Comparison of ENCODE assay signal across 25 cellular contexts in genomic region chr12:61095131-61095530, GRCh38.
DNase-seq lines count a peak whose midpoint lies in the region; FAIRE-seq and TF ChIP-seq lines count a peak whose summit lies in the region.
"Had no signal": no experiment of that assay in that cellular context is flagged by ENCODE, and none has a peak within 500 bp of the region (broad histone marks: within the 10 kb centered on the region; RNA-seq: fewer than 3 reads in every experiment).

No MANE protein-coding gene starts in this region.

- no peaks in the 10 kb centered on the region for H3K36me3 ChIP-seq in adipocyte (ENCODE audit: control insufficient read depth, insufficient read depth, low read length, severe bottlenecking)
- H3K36me3 ChIP-seq in H1 (ENCODE audit: control insufficient read depth in 2 of 4, insufficient read depth in 4 of 4, low read length in 3 of 4): no peaks in the 10 kb centered on the region
- H3K36me3 ChIP-seq: BE2C had no signal

- POLR2A ChIA-PET in H1 (lab: Charles Lee; ENCODE audit: partially characterized antibody): no interaction called here

- no peak for TF ChIP-seq RAD21 in H1 (IDR thresholded peaks at IDR 0.05 in 1 of 2, conservative IDR thresholded peaks at IDR 0.05 in 1 of 2; ENCODE audit: low read depth in 2 of 2, low read length in 2 of 2)

- H3K4me2 ChIP-seq in H1 (ENCODE audit: insufficient read depth in 1 of 2, low read depth in 2 of 2, low read length in 2 of 2): no peak overlapping the region
- H3K4me2 ChIP-seq: GM23338, PC-9 had no signal

- no peak overlapping the region for H4K5ac ChIP-seq in H1 (ENCODE audit: insufficient read length, low read depth, low read length)

- CTCF ChIA-PET in H1 (lab: Charles Lee; ENCODE audit: partially characterized antibody): no interaction called here

- no peak overlapping the region for H2BK120ac ChIP-seq in H1 (replicated peaks; ENCODE audit: low read depth, low read length)

- no peak overlapping the region for H3K9ac ChIP-seq in adipocyte (ENCODE audit: low read length)
- H3K9ac ChIP-seq in H1 (replicated peaks in 1 of 4; ENCODE audit: extremely low read depth in 1 of 4, low read depth in 3 of 4, low read length in 3 of 4): no peak overlapping the region

- DNase-seq in HTR-8/SVneo (ENCODE audit: insufficient read length, low spot score) (peak; percentile 18), adipocyte (ENCODE audit: low read depth) (peak; percentile 23), H1 (ENCODE audit: low read depth in 1 of 2, low spot score in 2 of 2) (no peak), SIG-M5 treated with dmso at 0.1 percent for 504 hours (lab: John Stamatoyannopoulos, UW; ENCODE audit: unreplicated experiment) (no peak), ureter (ENCODE audit: low spot score) (no peak)
- no peak for DNase-seq in activated CD4-positive, alpha-beta T cell treated with anti-CD3 and anti-CD28 coated beads, Interleukin-2, amount 50 U/mL, for 4 hours
- no peak for DNase-seq in stimulated activated CD4-positive, alpha-beta T cell treated with anti-CD3 and anti-CD28 coated beads, Interleukin-1b, Interleukin-23, amount 100 ng/mL, for 48 hours
- DNase-seq: BE2C; CD8-positive, alpha-beta memory T cell; DMS79 treated with DMSO at 0.1 percent for 48 hours; GF-D8; NCI-H1092 treated with DMSO at 0.1 percent for 48 hours; NCI-H1436; NCI-H187; NCI-H2081 treated with DMSO at 0.1 percent for 48 hours; NCI-H2171; NCI-H524 treated with DMSO at 0.1 percent for 48 hours; NCI-H82; NK-92 treated with Interleukin-12 subunit alpha and Interleukin-12 subunit beta, amount 100 ng/mL, for 24 hours; PC-9; Right ventricle myocardium superior; RPMI8226; T-helper 1 cell had no signal

- H3K4me3 ChIP-seq in adipocyte (ENCODE audit: low read length): no peak overlapping the region
- no peak overlapping the region for H3K4me3 ChIP-seq in H1 (ENCODE audit: extremely low read depth in 1 of 4, insufficient read depth in 2 of 4, low read depth in 3 of 4, low read length in 4 of 4)
- H3K4me3 ChIP-seq: GM23338, PC-9 had no signal

- H4K8ac ChIP-seq in H1 (ENCODE audit: extremely low read depth, insufficient read depth, low read length): no peak overlapping the region

- H3K4ac ChIP-seq in H1 (replicated peaks; ENCODE audit: insufficient read length, low read depth, low read length): no peak overlapping the region

- no peaks in the 10 kb centered on the region for H3K79me2 ChIP-seq in H1 (ENCODE audit: control insufficient read depth in 1 of 2, insufficient read depth in 2 of 2, low read length in 2 of 2)

- no peak for FAIRE-seq in HTR-8/SVneo (lab: Jason Lieb, UNC)
- no peak for FAIRE-seq in H1 (lab: Jason Lieb, UNC)
- FAIRE-seq: GM12892 had no signal

- 96% methylated on average over 2 of the region's 2 CpGs; no CpG with 5 or more reads in 1 of the 2 experiments for WGBS in H1 (ENCODE audit: extremely low coverage in 1 of 2, insufficient coverage in 1 of 2, insufficient read length in 1 of 2, insufficient replicate concordance in 2 of 2, low coverage in 1 of 2, low lambda C conversion rate in 2 of 2, missing lambda C conversion rate in 1 of 2), 2 experiments

- no peak overlapping the region for H2BK5ac ChIP-seq in H1 (ENCODE audit: low read depth, low read length)

- no peak overlapping the region for H2BK20ac ChIP-seq in H1 (ENCODE audit: low read length)

- no peaks in the 10 kb centered on the region for H3K23me2 ChIP-seq in H1 (ENCODE audit: low read depth, low read length)

- H3K56ac ChIP-seq in H1 (replicated peaks; ENCODE audit: insufficient read length, low read depth, low read length): no peak overlapping the region

- H2AK5ac ChIP-seq in H1 (ENCODE audit: low read depth, low read length): no peak overlapping the region

- no peaks in the 10 kb centered on the region for H4K20me1 ChIP-seq in H1 (replicated peaks in 1 of 2; ENCODE audit: control insufficient read depth in 1 of 2, insufficient read depth in 2 of 2, low read length in 2 of 2)

- no peak overlapping the region for H4K91ac ChIP-seq in H1 (replicated peaks; ENCODE audit: insufficient read length, low read length)

- no peak overlapping the region for H2BK15ac ChIP-seq in H1 (ENCODE audit: low read length)

- no peak for TF ChIP-seq EP300 in H1 (IDR thresholded peaks at IDR 0.05; ENCODE audit: borderline replicate concordance in 1 of 2, low read depth in 2 of 2, low read length in 2 of 2)

- H3K14ac ChIP-seq in H1 (ENCODE audit: insufficient read length): no peak overlapping the region

- no peak overlapping the region for H3K27ac ChIP-seq in H1 (ENCODE audit: low read depth, low read length)
- H3K27ac ChIP-seq: PC-9 had no signal

- H3K9me3 ChIP-seq in adipocyte (ENCODE audit: control insufficient read depth, low read length): no peaks in the 10 kb centered on the region
- H3K9me3 ChIP-seq in H1 (ENCODE audit: insufficient read depth in 2 of 2, low read depth in 1 of 2, low read length in 1 of 2): no peaks in the 10 kb centered on the region

- H3K18ac ChIP-seq in H1 (ENCODE audit: extremely low read depth, low read length): no peak overlapping the region

- no peaks in the 10 kb centered on the region for H3K79me1 ChIP-seq in H1 (ENCODE audit: low read depth, low read length)

- no peak for TF ChIP-seq CTCF in H1 (IDR thresholded peaks at IDR 0.05; ENCODE audit: control extremely low read depth in 1 of 3, insufficient read depth in 1 of 3, low read depth in 1 of 3, low read length in 3 of 3)

- TF ChIP-seq POLR2A in H1 (IDR thresholded peaks at IDR 0.05; ENCODE audit: control extremely low read depth in 1 of 2, low read depth in 2 of 2, low read length in 2 of 2): no peak

- no peak overlapping the region for H2BK12ac ChIP-seq in H1 (ENCODE audit: low read depth, low read length)

- H2AFZ ChIP-seq in H1 (ENCODE audit: low read length): 0 out of 2 replicates have a peak overlapping the region, but pooled peaks have one; percentile 7
- H2AFZ ChIP-seq: GM23338, PC-9 had no signal

- H3K23ac ChIP-seq in H1 (ENCODE audit: insufficient read length): no peak overlapping the region

- H3K27me3 ChIP-seq in adipocyte (replicated peaks; ENCODE audit: control insufficient read depth, insufficient read depth, low read length) (no peaks in the 10 kb centered on the region), H1 (replicated peaks in 1 of 4; ENCODE audit: control insufficient read depth in 3 of 4, extremely low read depth in 1 of 4, insufficient read depth in 3 of 4, low read length in 3 of 4) (no peaks in the 10 kb centered on the region)
- H3K27me3 ChIP-seq: BE2C had no signal

- H3K4me1 ChIP-seq in adipocyte (ENCODE audit: control insufficient read depth, insufficient read depth, low read length): no peaks in the 10 kb centered on the region
- no peaks in the 10 kb centered on the region; a peak in 1 of 7 replicates for H3K4me1 ChIP-seq in H1 (replicated peaks in 1 of 4; ENCODE audit: control insufficient read depth in 3 of 4, insufficient read depth in 4 of 4, low read length in 3 of 4)
- H3K4me1 ChIP-seq: BE2C had no signal

TF ChIP-seq in H1, 55 proteins besides CTCF, POLR2A, EP300 and RAD21:
- no peak for TF ChIP-seq POLR2AphosphoS5 (IDR thresholded peaks at IDR 0.05; ENCODE audit: low read depth, low read length)
- TF ChIP-seq TEAD4 (IDR thresholded peaks at IDR 0.05; ENCODE audit: low read depth, low read length): no peak
- TF ChIP-seq TBP (IDR thresholded peaks at IDR 0.05; ENCODE audit: low read depth, low read length): no peak
- no peak for TF ChIP-seq CBX8 (IDR thresholded peaks at IDR 0.05; ENCODE audit: borderline replicate concordance, low read depth, low read length)
- no peak for TF ChIP-seq CBX5 (IDR thresholded peaks at IDR 0.05; ENCODE audit: low read depth, low read length)
- TF ChIP-seq POU5F1 (IDR thresholded peaks at IDR 0.05; ENCODE audit: low read depth, low read length): no peak
- TF ChIP-seq CREB1 (IDR thresholded peaks at IDR 0.05): no peak
- TF ChIP-seq JUND (IDR thresholded peaks at IDR 0.05; ENCODE audit: low read length): no peak
- no peak for TF ChIP-seq SIRT6 (IDR thresholded peaks at IDR 0.05; ENCODE audit: low read length)
- TF ChIP-seq KDM4A (IDR thresholded peaks at IDR 0.05; ENCODE audit: low read depth, low read length, severe bottlenecking): no peak
- TF ChIP-seq TCF12 (IDR thresholded peaks at IDR 0.05; ENCODE audit: low read depth, low read length): no peak
- TF ChIP-seq E2F6 (IDR thresholded peaks at IDR 0.05): no peak
- TF ChIP-seq KDM5A (IDR thresholded peaks at IDR 0.05; ENCODE audit: low read length): no peak
- TF ChIP-seq TAF7 (optimal IDR thresholded peaks at IDR 0.05; ENCODE audit: borderline replicate concordance, low read depth, low read length): no peak
- no peak for TF ChIP-seq USF2 (IDR thresholded peaks at IDR 0.05; ENCODE audit: low read length)
- no peak for TF ChIP-seq SAP30 (IDR thresholded peaks at IDR 0.05; ENCODE audit: insufficient read depth, insufficient replicate concordance, low read length)

Comparison
In these comparisons a context has a peak if more than half of its experiments do, and no peak if none do; other contexts are left out.
1. DNase-seq: peak in HTR-8/SVneo (single experiment) and adipocyte (single experiment); none in H1 (0 of 2), SIG-M5 treated with dmso at 0.1 percent for 504 hours (single experiment), activated CD4-positive, alpha-beta T cell treated with anti-CD3 and anti-CD28 coated beads, Interleukin-2, amount 50 U/mL, for 4 hours (0 of 2), ureter (single experiment) and stimulated activated CD4-positive, alpha-beta T cell treated with anti-CD3 and anti-CD28 coated beads, Interleukin-1b, Interleukin-23, amount 100 ng/mL, for 48 hours (single experiment).